Comparison of ENCODE assay signal across 1 cellular context in genomic region chr2:236785611-236786057, GRCh38.
TF ChIP-seq lines count a peak whose summit lies in the region.

No MANE protein-coding gene starts in this region.

TF ChIP-seq in WTC11, 78 proteins besides CTCF, POLR2A, EP300 and RAD21 (continued from another document):
- TF ChIP-seq ZNF396 (CRISPR knock-in tag; IDR thresholded peaks at IDR 0.05; ENCODE audit: borderline replicate concordance) (no peak), ZBTB21 (CRISPR knock-in tag; IDR thresholded peaks at IDR 0.05; ENCODE audit: borderline replicate concordance) (no peak), IRF2 (CRISPR knock-in tag; IDR thresholded peaks at IDR 0.05; ENCODE audit: borderline replicate concordance, low read depth) (no peak)
